8 cellular contexts compared by ENCODE assay signal in genomic region chr19:23817519-23817918, GRCh38. TPM values are rescaled to one million over a fixed set of nuclear protein-coding genes. Genes with fewer than 3 reads are reported as not detected.
DNase-seq lines count a peak whose midpoint lies in the region; ATAC-seq and TF ChIP-seq lines count a peak whose summit lies in the region.

No MANE protein-coding gene starts in this region.

- DNase-seq in NCI-H2171 treated with DMSO at 0.1 percent for 48 hours (lab: John Stamatoyannopoulos, UW) = peak; percentile 23
- no peak for DNase-seq in NCI-H2171 (lab: John Stamatoyannopoulos, UW)
- peak; percentile 2 for DNase-seq in NCI-H82 treated with DMSO at 0.1 percent for 48 hours (lab: John Stamatoyannopoulos, UW; ENCODE audit: unreplicated experiment)
- peak; percentile 53 to 90 (median 82) for DNase-seq in adrenal gland
- no peak for DNase-seq in lung (ENCODE audit: low spot score)

- H3K27me3 ChIP-seq in adrenal gland (no peaks in the 10 kb centered on the region), lung (ENCODE audit: control insufficient read depth, insufficient read depth) (no peaks in the 10 kb centered on the region)

- no peaks in the 10 kb centered on the region for H3K9me3 ChIP-seq in adrenal gland (replicated peaks in 1 of 3)
- H3K9me3 ChIP-seq in lung (ENCODE audit: control insufficient read depth in 2 of 2, insufficient read depth in 1 of 2, low read length in 1 of 2) = peaks cover 0 to 23% of the 10 kb centered on the region in 2 donors

- H3K4me3 ChIP-seq in adrenal gland (no peak overlapping the region), lung (no peak overlapping the region)

- no peaks in the 10 kb centered on the region for H3K4me1 ChIP-seq in adrenal gland (replicated peaks in 1 of 2)
- no peaks in the 10 kb centered on the region for H3K4me1 ChIP-seq in lung (ENCODE audit: control insufficient read depth in 2 of 2, insufficient read depth in 2 of 2, low read length in 2 of 2)

- H3K36me3 ChIP-seq in adrenal gland (replicated peaks in 1 of 2) (no peaks in the 10 kb centered on the region), lung (ENCODE audit: control insufficient read depth in 2 of 2, insufficient read depth in 2 of 2, low read length in 2 of 2) (no peaks in the 10 kb centered on the region)

- WGBS in adrenal gland, 4 donors = 35 to 40% (median 36%) methylated on average over 4 of the region's 4 CpGs
- WGBS in lung, 2 donors = 64 to 65% methylated on average over 4 of the region's 4 CpGs

- ATAC-seq in lung (ENCODE audit: insufficient read depth, low FRiP score) (no peak), HG02885 (IDR thresholded peaks at IDR 0.05; ENCODE audit: poor library complexity, unreplicated experiment) (no peak), GM21576 (IDR thresholded peaks at IDR 0.05; ENCODE audit: unreplicated experiment) (no peak), GM18505 (IDR thresholded peaks at IDR 0.05; ENCODE audit: unreplicated experiment) (no peak)

- TF ChIP-seq POLR2A in adrenal gland (IDR thresholded peaks at IDR 0.05) (no peak), GM18505 (IDR thresholded peaks at IDR 0.05; ENCODE audit: borderline replicate concordance, extremely low read depth, insufficient read depth, insufficient read length) (no peak)

- H3K27ac ChIP-seq in adrenal gland (peak overlapping the region in 1 of 5 donors; percentile 26), lung (ENCODE audit: low read depth in 1 of 2, low read length in 1 of 2) (no peak overlapping the region)

- TF ChIP-seq CTCF in adrenal gland (IDR thresholded peaks at IDR 0.05) = peak; percentile 11 to 72 (median 58)
- TF ChIP-seq CTCF in lung (IDR thresholded peaks at IDR 0.05; ENCODE audit: control extremely low read depth, extremely low read depth) = peak; percentile 33

- intact Hi-C loops in adrenal gland (cut with DNase I) = no loop called here

RNA-seq across cellular contexts. Expression of gene ZNF681, which starts 58.8 kb away (rescaled TPM):
- total RNA-seq in adrenal gland = 1 to 10 TPM in 7 of 8 donors, under 1 TPM in 1; 0.96 to 2.9 (median 1.7) TPM
- 1 to 10 TPM in 1 of 3 donors, under 1 TPM in 2; 0.44 to 4.5 (median 0.72) TPM for polyA plus RNA-seq in adrenal gland
- total RNA-seq in lung = 1 to 10 TPM; 2.1 to 4.8 TPM
- polyA plus RNA-seq in lung = under 1 TPM; 0.58 to 0.81 TPM

Comparison
In these comparisons a context has a peak if more than half of its experiments do, and no peak if none do; other contexts are left out.
1. DNase-seq: peak in NCI-H2171 treated with DMSO at 0.1 percent for 48 hours (single experiment), NCI-H82 treated with DMSO at 0.1 percent for 48 hours (single experiment) and adrenal gland (7 of 7); none in NCI-H2171 (single experiment) and lung (single experiment).